ENCODE assay signal across 1 cellular context in genomic region chr16:67935402-67936123, GRCh38.
TF ChIP-seq lines count a peak whose summit lies in the region.

No MANE protein-coding gene starts in this region.

TF ChIP-seq in H1, 55 proteins besides CTCF, POLR2A, EP300 and RAD21:
- no peak for TF ChIP-seq JUN (IDR thresholded peaks at IDR 0.05; ENCODE audit: low read depth, low read length)
- no peak; a peak in 2 of 4 replicates for TF ChIP-seq SIN3A (conservative IDR thresholded peaks at IDR 0.05 in 1 of 2, IDR thresholded peaks at IDR 0.05 in 1 of 2; ENCODE audit: low read depth in 1 of 2, low read length in 2 of 2)
- TF ChIP-seq HDAC2 (IDR thresholded peaks at IDR 0.05; ENCODE audit: borderline replicate concordance in 1 of 2, low read depth in 2 of 2, low read length in 2 of 2), result 0 out of 4 replicates have a peak, but pooled peaks have one; percentile 15 to 69
- TF ChIP-seq CHD1 (IDR thresholded peaks at IDR 0.05; ENCODE audit: low read depth, low read length), result no peak
- TF ChIP-seq BACH1 (IDR thresholded peaks at IDR 0.05; ENCODE audit: low read length), result peak; percentile 54; the same call in 1 of the 2 replicates
- TF ChIP-seq KDM4A (IDR thresholded peaks at IDR 0.05; ENCODE audit: low read depth, low read length, severe bottlenecking), result no peak
- TF ChIP-seq NRF1 (IDR thresholded peaks at IDR 0.05; ENCODE audit: low read depth, low read length), result no peak
- no peak for TF ChIP-seq CBX8 (IDR thresholded peaks at IDR 0.05; ENCODE audit: borderline replicate concordance, low read depth, low read length)
- no peak for TF ChIP-seq FOSL1 (IDR thresholded peaks at IDR 0.05; ENCODE audit: insufficient read depth, low read depth, low read length)
- no peak for TF ChIP-seq RNF2 (IDR thresholded peaks at IDR 0.05; ENCODE audit: borderline replicate concordance, low read depth, low read length, missing control alignments, poor library complexity, severe bottlenecking)
- no peak for TF ChIP-seq RXRA (IDR thresholded peaks at IDR 0.05; ENCODE audit: insufficient read depth, low read depth, low read length)
- TF ChIP-seq ZNF274 (IDR thresholded peaks at IDR 0.05; ENCODE audit: borderline replicate concordance, extremely low read depth, low read length), result no peak
- peak; percentile 98 for TF ChIP-seq MAX (IDR thresholded peaks at IDR 0.05)
- TF ChIP-seq CREB1 (IDR thresholded peaks at IDR 0.05), result no peak
- no peak for TF ChIP-seq CHD7 (IDR thresholded peaks at IDR 0.05; ENCODE audit: insufficient replicate concordance, low read length)
- peak; percentile 42; the same call in 1 of the 2 replicates for TF ChIP-seq EGR1 (IDR thresholded peaks at IDR 0.05; ENCODE audit: borderline replicate concordance, low read depth, low read length)
- TF ChIP-seq USF2 (IDR thresholded peaks at IDR 0.05; ENCODE audit: low read length), result peak; percentile 87
- peak; percentile 46 for TF ChIP-seq TAF7 (optimal IDR thresholded peaks at IDR 0.05; ENCODE audit: borderline replicate concordance, low read depth, low read length)
- TF ChIP-seq SAP30 (IDR thresholded peaks at IDR 0.05; ENCODE audit: insufficient read depth, insufficient replicate concordance, low read length), result peak; percentile 49
- TF ChIP-seq HDAC6 (IDR thresholded peaks at IDR 0.05; ENCODE audit: low read depth, low read length), result no peak
- peak; percentile 68; the same call in 1 of the 2 replicates for TF ChIP-seq SP1 (IDR thresholded peaks at IDR 0.05; ENCODE audit: low read depth, low read length)
- TF ChIP-seq CTBP2 (IDR thresholded peaks at IDR 0.05; ENCODE audit: borderline replicate concordance, insufficient read depth, insufficient read length, low read length), result no peak
- TF ChIP-seq ATF3 (IDR thresholded peaks at IDR 0.05; ENCODE audit: insufficient read depth, low read depth, low read length), result 0 out of 2 replicates have a peak, but pooled peaks have one; percentile 32
- no peak for TF ChIP-seq RFX5 (IDR thresholded peaks at IDR 0.05; ENCODE audit: borderline replicate concordance, low read depth, low read length)
- TF ChIP-seq E2F6 (IDR thresholded peaks at IDR 0.05), result peak; percentile 63
- no peak for TF ChIP-seq TCF12 (IDR thresholded peaks at IDR 0.05; ENCODE audit: low read depth, low read length)
- 0 out of 2 replicates have a peak, but pooled peaks have one; percentile 21 for TF ChIP-seq TBP (IDR thresholded peaks at IDR 0.05; ENCODE audit: low read depth, low read length)
- no peak for TF ChIP-seq GTF2F1 (IDR thresholded peaks at IDR 0.05; ENCODE audit: borderline replicate concordance, low read depth, low read length)
- 0 out of 2 replicates have a peak, but pooled peaks have one; percentile 78 for TF ChIP-seq ATF2 (IDR thresholded peaks at IDR 0.05; ENCODE audit: low read length)
- TF ChIP-seq NANOG (IDR thresholded peaks at IDR 0.05; ENCODE audit: insufficient read depth, low read depth, low read length, poor library complexity, severe bottlenecking), result no peak
- TF ChIP-seq BCL11A (IDR thresholded peaks at IDR 0.05; ENCODE audit: low read depth in 2 of 2, low read length in 2 of 2), result no peak
- no peak for TF ChIP-seq RBBP5 (IDR thresholded peaks at IDR 0.05; ENCODE audit: borderline replicate concordance, low read depth, low read length)
- peak; percentile 83 for TF ChIP-seq GABPA (IDR thresholded peaks at IDR 0.05; ENCODE audit: borderline replicate concordance, insufficient read depth, low read length)
- TF ChIP-seq POU5F1 (IDR thresholded peaks at IDR 0.05; ENCODE audit: low read depth, low read length), result no peak
- TF ChIP-seq MAFK (IDR thresholded peaks at IDR 0.05; ENCODE audit: low read depth, low read length), result no peak
- TF ChIP-seq EZH2 (IDR thresholded peaks at IDR 0.05; ENCODE audit: low read depth, low read length, severe bottlenecking), result no peak
- TF ChIP-seq POLR2AphosphoS5 (IDR thresholded peaks at IDR 0.05; ENCODE audit: low read depth, low read length), result peak; percentile 92
- no peak for TF ChIP-seq BRCA1 (IDR thresholded peaks at IDR 0.05; ENCODE audit: low read depth, low read length)
- TF ChIP-seq SP4 (IDR thresholded peaks at IDR 0.05; ENCODE audit: low read length), result 0 out of 2 replicates have a peak, but pooled peaks have one; percentile 52
- peak; percentile 73 for TF ChIP-seq TAF1 (IDR thresholded peaks at IDR 0.05; ENCODE audit: low read depth, low read length)
- no peak; the same call in 1 of the 2 replicates for TF ChIP-seq KDM5A (IDR thresholded peaks at IDR 0.05; ENCODE audit: low read length)
- no peak for TF ChIP-seq SP2 (IDR thresholded peaks at IDR 0.05; ENCODE audit: low read length)
- no peak for TF ChIP-seq CBX5 (IDR thresholded peaks at IDR 0.05; ENCODE audit: low read depth, low read length)
- TF ChIP-seq CHD2 (IDR thresholded peaks at IDR 0.05; ENCODE audit: low read length), result no peak
- peak; percentile 79 for TF ChIP-seq ASH2L (IDR thresholded peaks at IDR 0.05; ENCODE audit: low read length)
- TF ChIP-seq SUZ12 (IDR thresholded peaks at IDR 0.05; ENCODE audit: low read length), result no peak
- no peak for TF ChIP-seq JUND (IDR thresholded peaks at IDR 0.05; ENCODE audit: low read length)
- TF ChIP-seq SIX5 (IDR thresholded peaks at IDR 0.05; ENCODE audit: low read depth, low read length), result no peak
- TF ChIP-seq SRF (IDR thresholded peaks at IDR 0.05; ENCODE audit: low read depth, low read length), result no peak
- peak; percentile 27; the same call in 1 of the 2 replicates for TF ChIP-seq YY1 (IDR thresholded peaks at IDR 0.05; ENCODE audit: low read depth, low read length)
- peak; percentile 50; the same call in 1 of the 2 replicates for TF ChIP-seq PHF8 (conservative IDR thresholded peaks at IDR 0.05; ENCODE audit: low read depth, low read length)
- TF ChIP-seq SIRT6 (IDR thresholded peaks at IDR 0.05; ENCODE audit: low read length), result no peak
- no peak for TF ChIP-seq CEBPB (IDR thresholded peaks at IDR 0.05; ENCODE audit: low read depth, low read length)
- TF ChIP-seq TEAD4 (IDR thresholded peaks at IDR 0.05; ENCODE audit: low read depth, low read length), result no peak
- no peak for TF ChIP-seq KDM1A (IDR thresholded peaks at IDR 0.05; ENCODE audit: borderline replicate concordance, low read length)
TF ChIP-seq in H1: peak in this region for 19.
